Comparison of ENCODE assay signal across 10 cellular contexts in genomic region chr3:127304121-127304744, GRCh38.
A peak's percentile ranks its signal among the peaks of the same experiment; 100 is the strongest.
DNase-seq lines count a peak whose midpoint lies in the region; ATAC-seq lines count a peak whose summit lies in the region.
"Had no signal": no experiment of that assay in that cellular context is flagged by ENCODE, and none has a peak within 500 bp of the region (broad histone marks: within the 10 kb centered on the region; RNA-seq: fewer than 3 reads in every experiment).

No MANE protein-coding gene starts in this region.

- H3K9me3 ChIP-seq in ES-I3 (ENCODE audit: control insufficient read depth, insufficient read depth, low read length) (no peaks in the 10 kb centered on the region), mucosa of stomach (ENCODE audit: control insufficient read depth, low read length) (no peaks in the 10 kb centered on the region)

- DNase-seq in NCI-H187 treated with DMSO at 0.1 percent for 48 hours (lab: John Stamatoyannopoulos, UW) (peak; percentile 84), SHP77 (lab: John Stamatoyannopoulos, UW) (peak; percentile 31 to 80)
- DNase-seq: activated CD8-positive, alpha-beta T cell treated with anti-CD3 and anti-CD28 coated beads, Interleukin-2, amount 10 ng/mL, durations not matched to agents 7 days and 5 days; IMR-90 had no signal

- H3K27me3 ChIP-seq in mucosa of stomach (ENCODE audit: control insufficient read depth, insufficient read depth, low read length), result no peaks in the 10 kb centered on the region

- H3K4me3 ChIP-seq in mucosa of stomach (ENCODE audit: low read length), result no peak overlapping the region

- ATAC-seq in HG03378 (IDR thresholded peaks at IDR 0.05; ENCODE audit: unreplicated experiment) (no peak), GM18909 (IDR thresholded peaks at IDR 0.05; ENCODE audit: poor library complexity, unreplicated experiment) (no peak), HG02973 (IDR thresholded peaks at IDR 0.05; ENCODE audit: unreplicated experiment) (no peak), GM21529 (IDR thresholded peaks at IDR 0.05; ENCODE audit: unreplicated experiment) (no peak)
- ATAC-seq: activated CD8-positive, alpha-beta T cell treated with anti-CD3 and anti-CD28 coated beads, Interleukin-2, amount 10 ng/mL, durations not matched to agents 7 days and 5 days had no signal

- H3K9ac ChIP-seq in ES-I3 (ENCODE audit: low read depth, low read length) (peak overlapping the region; percentile 11; the same call in 1 of the 2 replicates), mucosa of stomach (ENCODE audit: low read length) (peak overlapping the region; percentile 46)

- H3K4me1 ChIP-seq in ES-I3 (ENCODE audit: insufficient read depth, low read length), result no peaks in the 10 kb centered on the region; the same call in 1 of the 2 replicates
- H3K4me1 ChIP-seq in mucosa of stomach (ENCODE audit: control insufficient read depth, insufficient read depth, low read length), result peaks cover 13% of the 10 kb centered on the region

- H3K36me3 ChIP-seq in ES-I3 (ENCODE audit: insufficient read depth, low read length), result no peaks in the 10 kb centered on the region
- no peaks in the 10 kb centered on the region for H3K36me3 ChIP-seq in mucosa of stomach (ENCODE audit: control insufficient read depth, insufficient read depth, low read length)
